In the genomic region with DNA sequence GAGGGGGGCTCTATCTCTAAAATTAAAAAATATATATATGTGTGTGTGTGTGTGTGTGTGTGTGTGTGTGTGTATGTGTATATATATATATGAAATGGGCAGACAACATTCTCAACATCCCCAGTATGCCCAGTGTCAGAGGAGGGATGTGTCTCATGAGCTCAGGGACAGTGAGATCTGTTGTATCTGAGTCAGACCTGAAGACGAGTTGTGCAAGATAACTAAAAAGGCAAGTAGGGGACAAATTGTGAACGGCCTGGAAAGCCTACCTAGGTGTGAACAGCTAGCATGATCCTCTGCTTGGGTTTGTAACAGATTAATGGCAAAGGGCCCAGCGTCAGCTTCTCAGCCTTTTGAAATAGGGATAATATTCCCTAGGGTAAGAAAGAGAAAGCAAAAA, we compare ENCODE assay signal across 9 cellular contexts.
"Had no signal": no experiment of that assay in that cellular context is flagged by ENCODE, and none has a peak within 500 bp of the region (broad histone marks: within the 10 kb centered on the region; RNA-seq: fewer than 3 reads in every experiment).

No MANE protein-coding gene starts in this region.

- H3K27ac Mint-ChIP-seq: GM23338, H9, HFFc6 had no signal

- H3K27ac ChIP-seq: GM23248 had no signal

- H3K9me3 ChIP-seq: HAP-1 had no signal

- H3K4me3 ChIP-seq: GM23248, GM23338, HAP-1 had no signal

- ATAC-seq: GM23338, HCT116 had no signal

- DNase-seq: GM23248, GOT3, H7, H9, HCEC 1CT, HFFc6 had no signal

- H3K4me1 ChIP-seq: HAP-1 had no signal

- H3K4me3 Mint-ChIP-seq: GM23338, H9, HFFc6 had no signal

- H3K9me3 Mint-ChIP-seq: GM23338, H9, HFFc6 had no signal

- H3K36me3 ChIP-seq: HAP-1 had no signal
